Comparison of ENCODE assay signal across 28 cellular contexts in the genomic region with DNA sequence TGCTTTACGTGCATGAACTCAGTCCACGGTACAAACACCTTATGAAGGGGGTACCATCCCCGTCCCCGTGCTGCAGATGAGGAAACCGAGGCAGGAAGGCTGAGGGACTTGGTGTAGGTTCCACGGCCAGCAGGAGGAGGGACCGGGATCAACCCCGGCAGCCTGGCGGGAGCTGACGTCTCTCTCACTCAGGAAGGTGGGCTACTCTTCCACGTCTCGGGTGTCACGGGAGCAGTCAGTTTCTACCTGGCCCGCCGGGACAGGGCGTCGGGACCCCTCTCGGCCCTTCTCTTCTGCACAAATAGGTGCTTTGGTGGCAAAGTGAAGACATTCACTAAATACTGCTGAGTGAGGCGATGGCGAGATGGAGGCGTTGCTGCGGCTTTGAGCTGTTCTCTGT.
"Had no signal": no experiment of that assay in that cellular context is flagged by ENCODE, and none has a peak within 500 bp of the region (broad histone marks: within the 10 kb centered on the region; RNA-seq: fewer than 3 reads in every experiment).

No MANE protein-coding gene starts in this region.

- H3K9me3 Mint-ChIP-seq: activated B cell treated with CpG ODN at 0.5 μM for 24 hours; activated CD8-positive, alpha-beta T cell treated with anti-CD3 and anti-CD28 coated beads for 36 hours; activated T-cell treated with anti-CD3 and anti-CD28 coated beads, Interleukin-2, amount 50 U/mL, for 4 hours; activated T-helper 17 cell treated with anti-CD3 and anti-CD28 coated beads, Interleukin-2, amount 50 U/mL, for 72 hours; T-cell; T-helper 1 cell treated with Interleukin-12 subunit alpha and Interleukin-12 subunit beta and Interleukin-4 antibody, amounts not matched to agents 30 μg/mL and 1 μg/mL, for 36 hours; T-helper 2 cell treated with Interferon-gamma antibody and Interleukin-4, amounts not matched to agents 5 μg/mL and 100 μg/mL, for 36 hours had no signal

- H3K27ac Mint-ChIP-seq: activated B cell treated with CpG ODN at 0.5 μM for 24 hours; activated CD8-positive, alpha-beta T cell treated with anti-CD3 and anti-CD28 coated beads for 36 hours; activated naive CD8-positive, alpha-beta T cell; T-cell; T-helper 1 cell treated with Interleukin-12 subunit alpha and Interleukin-12 subunit beta and Interleukin-4 antibody, amounts not matched to agents 30 μg/mL and 1 μg/mL, for 36 hours; T-helper 2 cell treated with Interferon-gamma antibody and Interleukin-4, amounts not matched to agents 5 μg/mL and 100 μg/mL, for 36 hours had no signal

- DNase-seq: activated B cell treated with CpG ODN at 0.5 μM for 24 hours; activated CD4-positive, alpha-beta T cell treated with anti-CD3 and anti-CD28 coated beads for 48 hours; activated CD4-positive, alpha-beta T cell treated with anti-CD3 and anti-CD28 coated beads, Interleukin-2, amount 50 U/mL, for 1 hour; activated CD4-positive, alpha-beta T cell treated with anti-CD3 and anti-CD28 coated beads, Interleukin-2, amount 50 U/mL, for 48 hours; activated CD8-positive, alpha-beta memory T cell treated with anti-CD3 and anti-CD28 coated beads for 24 hours; activated CD8-positive, alpha-beta T cell treated with anti-CD3 and anti-CD28 coated beads for 36 hours; activated effector memory CD4-positive, alpha-beta T cell treated with Interleukin-2 at 50 U/mL for 16 hours; activated gamma-delta T cell treated with Interleukin-2 at 50 U/mL for 16 hours; activated naive CD4-positive, alpha-beta T cell treated with anti-CD3 and anti-CD28 coated beads, Interleukin-2, amount 50 U/mL, for 16 hours; activated naive CD4-positive, alpha-beta T cell treated with Interleukin-2 at 50 U/mL for 16 hours; activated T-cell treated with anti-CD3 and anti-CD28 coated beads, Interleukin-2, amount 50 U/mL, for 4 hours; amniotic stem cell; anterior cingulate cortex; cortex of kidney; dermis blood vessel endothelial cell; effector CD4-positive, alpha-beta T cell; foreskin fibroblast; SW 1271; T-cell; T1000; WERI-Rb-1 had no signal

- H3K36me3 Mint-ChIP-seq: activated naive CD8-positive, alpha-beta T cell had no signal

- H3K27me3 ChIP-seq: brain microvascular endothelial cell had no signal

- ATAC-seq: activated CD4-positive, CD25-positive, alpha-beta regulatory T cell treated with anti-CD3 and anti-CD28 coated beads, Interleukin-2, amount 50 U/mL, for 24 hours; activated CD8-positive, alpha-beta T cell treated with anti-CD3 and anti-CD28 coated beads for 36 hours; activated T-cell treated with anti-CD3 and anti-CD28 coated beads, Interleukin-2, amount 50 U/mL, for 4 hours; activated T-helper 17 cell treated with anti-CD3 and anti-CD28 coated beads, Interleukin-2, amount 50 U/mL, for 72 hours; esophagus mucosa; T-cell had no signal

- H3K4me1 Mint-ChIP-seq: T-cell had no signal

- H3K27ac ChIP-seq: brain microvascular endothelial cell, WERI-Rb-1 had no signal

- H3K4me3 Mint-ChIP-seq: activated B cell treated with CpG ODN at 0.5 μM for 24 hours; activated CD8-positive, alpha-beta T cell treated with anti-CD3 and anti-CD28 coated beads for 36 hours; activated naive CD8-positive, alpha-beta T cell; activated T-cell treated with anti-CD3 and anti-CD28 coated beads, Interleukin-2, amount 50 U/mL, for 4 hours; activated T-helper 17 cell treated with anti-CD3 and anti-CD28 coated beads, Interleukin-2, amount 50 U/mL, for 72 hours; T-cell; T-helper 1 cell treated with Interleukin-12 subunit alpha and Interleukin-12 subunit beta and Interleukin-4 antibody, amounts not matched to agents 30 μg/mL and 1 μg/mL, for 36 hours; T-helper 2 cell treated with Interferon-gamma antibody and Interleukin-4, amounts not matched to agents 5 μg/mL and 100 μg/mL, for 36 hours had no signal

- H3K27me3 Mint-ChIP-seq: activated B cell treated with CpG ODN at 0.5 μM for 24 hours; activated CD8-positive, alpha-beta T cell treated with anti-CD3 and anti-CD28 coated beads for 36 hours; activated naive CD8-positive, alpha-beta T cell; activated T-helper 17 cell treated with anti-CD3 and anti-CD28 coated beads, Interleukin-2, amount 50 U/mL, for 72 hours; T-cell had no signal
